ENCODE assay signal across 8 cellular contexts in the genomic region with DNA sequence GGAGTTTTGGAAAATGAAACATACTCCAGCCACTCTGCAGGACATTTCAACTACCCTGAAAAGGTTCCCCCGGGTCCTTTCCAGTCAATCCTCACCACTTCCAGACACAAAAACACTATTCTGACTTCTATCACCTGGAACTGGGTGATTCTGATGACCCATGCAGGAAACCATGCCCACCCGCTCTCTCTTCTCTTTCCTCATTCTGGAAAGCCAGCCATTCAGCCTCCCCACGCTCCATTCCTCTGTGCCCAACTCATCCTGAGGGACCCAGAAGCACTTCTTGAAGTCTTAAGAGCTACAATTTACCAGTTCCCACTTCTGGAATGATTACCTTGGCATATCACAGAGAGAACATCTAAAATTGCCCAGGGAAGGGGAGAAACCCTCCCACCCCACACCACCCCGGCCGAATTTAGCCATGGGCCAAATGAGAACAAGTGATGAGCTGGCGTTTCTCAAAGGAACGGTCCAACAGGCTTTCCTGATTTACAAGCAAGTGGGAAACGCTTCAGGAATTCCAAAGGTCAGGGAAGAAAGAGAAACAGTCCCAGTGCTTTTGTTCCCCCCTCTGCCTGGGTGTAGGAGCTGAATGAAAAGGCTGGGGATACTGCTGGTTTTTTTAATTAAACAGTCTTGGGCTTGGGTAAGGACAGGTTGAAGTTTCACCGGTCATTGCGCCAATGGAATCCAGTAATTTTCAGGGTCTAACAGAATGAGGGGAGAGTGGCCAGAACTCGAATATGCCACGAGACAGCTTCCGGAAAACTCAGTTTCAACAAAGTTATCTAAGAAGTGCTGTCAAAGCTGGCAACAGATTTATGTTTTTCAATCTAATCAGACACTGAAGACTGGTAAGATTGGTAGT. TPM values are rescaled to one million over a fixed set of nuclear protein-coding genes. Genes with fewer than 3 reads are reported as not detected.
DNase-seq lines count a peak whose midpoint lies in the region; ATAC-seq and TF ChIP-seq lines count a peak whose summit lies in the region.

No MANE protein-coding gene starts in this region.

- H3K79me2 ChIP-seq in Loucy (ENCODE audit: insufficient read depth, low read length) = peaks cover 72% of the 10 kb centered on the region

- peak overlapping the region; percentile 73 for H3K27ac ChIP-seq in CD8-positive, alpha-beta T cell (ENCODE audit: low read depth, low read length)
- H3K27ac ChIP-seq in effector memory CD4-positive, alpha-beta T cell (ENCODE audit: insufficient read depth, low read length, poor library complexity, severe bottlenecking) = peak overlapping the region; percentile 91
- H3K27ac ChIP-seq in substantia nigra (ENCODE audit: low read depth, low read length, poor library complexity, severe bottlenecking) = no peak overlapping the region

- POLR2A ChIA-PET in CD8-positive, alpha-beta T cell (lab: Charles Lee) = interaction anchor here (1.3 to 9.5 kb wide), 12 partner anchors 13 to 99 kb away, joined by 4 to 168 read pairs (median 17); no protein-coding TSS in a partner anchor

- peak overlapping the region; percentile 92 for H3K4me3 Mint-ChIP-seq in CD8-positive, alpha-beta T cell
- H3K4me3 Mint-ChIP-seq in neural crest cell = peak overlapping the region; percentile 83

- peak overlapping the region; percentile 99 for H3K27ac Mint-ChIP-seq in CD8-positive, alpha-beta T cell
- H3K27ac Mint-ChIP-seq in neural crest cell (ENCODE audit: unreplicated experiment) = no peak overlapping the region

- H3K4me2 ChIP-seq in Loucy (ENCODE audit: low read depth, low read length, poor library complexity, severe bottlenecking) = peak overlapping the region; percentile 99

- peak overlapping the region; percentile 80 for H3K9ac ChIP-seq in Loucy (ENCODE audit: low read depth, low read length, poor library complexity, severe bottlenecking)

- peaks cover 61% of the 10 kb centered on the region for H3K36me3 Mint-ChIP-seq in CD8-positive, alpha-beta T cell
- H3K36me3 Mint-ChIP-seq in neural crest cell (ENCODE audit: low read depth) = peaks cover 2% of the 10 kb centered on the region

- peaks cover 60% of the 10 kb centered on the region for H4K20me1 ChIP-seq in Loucy (ENCODE audit: insufficient read depth, low read length, poor library complexity, severe bottlenecking)

- peaks cover 69% of the 10 kb centered on the region for H3K4me1 Mint-ChIP-seq in CD8-positive, alpha-beta T cell (ENCODE audit: low read depth)
- peaks cover 61% of the 10 kb centered on the region for H3K4me1 Mint-ChIP-seq in neural crest cell

- H3K27me3 ChIP-seq in CD8-positive, alpha-beta T cell (ENCODE audit: insufficient read depth, low read length) = no peaks in the 10 kb centered on the region
- no peaks in the 10 kb centered on the region for H3K27me3 ChIP-seq in Loucy (ENCODE audit: insufficient read depth, low read length, poor library complexity, severe bottlenecking)
- no peaks in the 10 kb centered on the region for H3K27me3 ChIP-seq in effector memory CD4-positive, alpha-beta T cell (replicated peaks; ENCODE audit: control insufficient read depth, insufficient read depth, low read length, poor library complexity, severe bottlenecking)

- peaks cover 4% of the 10 kb centered on the region for H3F3A ChIP-seq in Loucy (ENCODE audit: low read depth)

- intact Hi-C loops in CD8-positive, alpha-beta T cell (cut with DNase I, micrococcal nuclease) = loop anchor here (5.0 to 10.0 kb wide), 5 partner anchors 167 to 460 kb away; a partner anchor contains a TSS

- H2AFZ ChIP-seq in Loucy (ENCODE audit: low read length) = no peak overlapping the region

- H3K4me1 ChIP-seq in CD8-positive, alpha-beta T cell (ENCODE audit: insufficient read depth, low read length) = peaks cover 62% of the 10 kb centered on the region
- peaks cover 64% of the 10 kb centered on the region for H3K4me1 ChIP-seq in Loucy (ENCODE audit: insufficient read depth, low read length, poor library complexity, severe bottlenecking)
- H3K4me1 ChIP-seq in effector memory CD4-positive, alpha-beta T cell (ENCODE audit: control insufficient read depth, insufficient read depth, low read length, poor library complexity, severe bottlenecking) = peaks cover 53% of the 10 kb centered on the region

- TF ChIP-seq CTCF in CD8-positive, alpha-beta T cell (IDR thresholded peaks at IDR 0.05) = no peak
- no peak for TF ChIP-seq CTCF in Loucy (conservative IDR thresholded peaks at IDR 0.05; ENCODE audit: low read length)
- no peak for TF ChIP-seq CTCF in neural crest cell (conservative IDR thresholded peaks at IDR 0.05)
- TF ChIP-seq CTCF in GM13976 (IDR thresholded peaks at IDR 0.05; ENCODE audit: borderline replicate concordance, control extremely low read depth, extremely low read depth, insufficient read depth, missing control alignments) = no peak

- DNase-seq in CD8-positive, alpha-beta T cell = peak in 1 of 7 experiments; percentile 49
- no peak for DNase-seq in effector memory CD4-positive, alpha-beta T cell
- DNase-seq in neural crest cell (ENCODE audit: low read depth, low spot score) (no peak), substantia nigra (lab: John Stamatoyannopoulos, UW) (no peak), GM03348 (ENCODE audit: low spot score) (no peak), GM13976 (ENCODE audit: low spot score) (no peak)

- peaks cover 7% of the 10 kb centered on the region for H3K36me3 ChIP-seq in CD8-positive, alpha-beta T cell (ENCODE audit: insufficient read depth, low read length)
- H3K36me3 ChIP-seq in Loucy (ENCODE audit: insufficient read depth, low read length) = peaks cover 9% of the 10 kb centered on the region; the same call in 1 of the 2 replicates
- H3K36me3 ChIP-seq in effector memory CD4-positive, alpha-beta T cell (ENCODE audit: control insufficient read depth, insufficient read depth, low read length) = peaks cover 11% of the 10 kb centered on the region

- in situ Hi-C loops in GM13976 (cut with MboI; ENCODE audit: low sequenced_read_pairs, unreplicated experiment) = loop anchor here (25.0 kb wide), 1 partner anchor 227 kb away; no protein-coding TSS in a partner anchor

- H3K9me2 ChIP-seq in Loucy (replicated peaks; ENCODE audit: low read depth, low read length) = no peaks in the 10 kb centered on the region

- H3K9me3 ChIP-seq in CD8-positive, alpha-beta T cell (ENCODE audit: low read length) = no peaks in the 10 kb centered on the region
- H3K9me3 ChIP-seq in Loucy (ENCODE audit: insufficient read depth, low read depth, low read length) = no peaks in the 10 kb centered on the region
- H3K9me3 ChIP-seq in effector memory CD4-positive, alpha-beta T cell (ENCODE audit: control insufficient read depth, low read length) = no peaks in the 10 kb centered on the region

- no peaks in the 10 kb centered on the region for H3K27me3 Mint-ChIP-seq in CD8-positive, alpha-beta T cell (ENCODE audit: low read depth)
- H3K27me3 Mint-ChIP-seq in neural crest cell (ENCODE audit: low read depth) = no peaks in the 10 kb centered on the region

- peak overlapping the region; percentile 77 for H3K4me3 ChIP-seq in CD8-positive, alpha-beta T cell (ENCODE audit: low read depth, low read length)
- H3K4me3 ChIP-seq in Loucy (ENCODE audit: low read length, poor library complexity, severe bottlenecking) = peak overlapping the region; percentile 76
- H3K4me3 ChIP-seq in effector memory CD4-positive, alpha-beta T cell (ENCODE audit: insufficient read depth, low read depth, low read length, poor library complexity, severe bottlenecking) = peak overlapping the region; percentile 95

- H3K9me3 Mint-ChIP-seq in CD8-positive, alpha-beta T cell = no peaks in the 10 kb centered on the region
- H3K9me3 Mint-ChIP-seq in neural crest cell = no peaks in the 10 kb centered on the region

- CTCF ChIA-PET in CD8-positive, alpha-beta T cell (lab: Charles Lee) = interaction anchor here (0.8 to 11.8 kb wide), 15 partner anchors 10 to 238 kb away, joined by 3 to 163 read pairs (median 7); no protein-coding TSS in a partner anchor

- no peak for ATAC-seq in CD8-positive, alpha-beta T cell
- ATAC-seq in GM19455 (IDR thresholded peaks at IDR 0.05; ENCODE audit: unreplicated experiment) = no peak

RNA-seq across cellular contexts. Expression of a gene that starts 2.9 kb away (rescaled TPM):
- total RNA-seq in CD8-positive, alpha-beta T cell = 100 to 1,000 TPM; 266 to 273 TPM
- 44.6 and 44.7 TPM in 2 replicates for total RNA-seq in neural crest cell
